In genomic region chr19:6232567-6232966, GRCh38 we compare ENCODE assay signal across 13 cellular contexts. TPM values are rescaled to one million over a fixed set of nuclear protein-coding genes. Genes with fewer than 3 reads are reported as not detected.
DNase-seq lines count a peak whose midpoint lies in the region; ATAC-seq, FAIRE-seq and TF ChIP-seq lines count a peak whose summit lies in the region.
"Had no signal": no experiment of that assay in that cellular context is flagged by ENCODE, and none has a peak within 500 bp of the region (broad histone marks: within the 10 kb centered on the region; RNA-seq: fewer than 3 reads in every experiment).

No MANE protein-coding gene starts in this region.

- H3K27ac ChIP-seq in SK-N-SH (ENCODE audit: low read depth in 2 of 2, low read length in 1 of 2), result no peak overlapping the region
- peak overlapping the region; percentile 50 to 74 for H3K27ac ChIP-seq in kidney (ENCODE audit: low read depth in 2 of 2, low read length in 2 of 2)
- H3K27ac ChIP-seq in upper lobe of left lung, result peak overlapping the region; percentile 85 to 90 (median 88)
- H3K27ac ChIP-seq: A549, Peyer's patch had no signal

- H3K4me2 ChIP-seq in SK-N-SH, result peak overlapping the region; percentile 20; the same call in 1 of the 2 replicates
- H3K4me2 ChIP-seq: A549 had no signal

- no peak overlapping the region for H2AFZ ChIP-seq in SK-N-SH (ENCODE audit: low read depth)

- intact Hi-C loops in kidney (cut with DNase I), result no loop called here
- intact Hi-C loops in lower leg skin (cut with DNase I; ENCODE audit: low total_unique reads), result no loop called here

- TF ChIP-seq RAD21 in SK-N-SH (IDR thresholded peaks at IDR 0.05; ENCODE audit: low read length), result no peak

- H3K9ac ChIP-seq in SK-N-SH (no peak overlapping the region), kidney (ENCODE audit: low read length in 2 of 2) (peak overlapping the region in 1 of 2 donors; percentile 12)

- peaks cover 60% of the 10 kb centered on the region for H3K4me1 Mint-ChIP-seq in brain

- no peaks in the 10 kb centered on the region for H3K9me3 ChIP-seq in SK-N-SH
- no peaks in the 10 kb centered on the region for H3K9me3 ChIP-seq in kidney (ENCODE audit: control insufficient read depth in 1 of 2, low read length in 2 of 2)
- no peaks in the 10 kb centered on the region for H3K9me3 ChIP-seq in upper lobe of left lung
- H3K9me3 ChIP-seq: A549, Peyer's patch had no signal

- H3K9me3 Mint-ChIP-seq in brain, result no peaks in the 10 kb centered on the region
- H3K9me3 Mint-ChIP-seq: immature natural killer cell had no signal

- H3K36me3 ChIP-seq in SK-N-SH (replicated peaks in 1 of 2; ENCODE audit: control insufficient read depth in 1 of 2, insufficient read depth in 2 of 2, low read length in 1 of 2), result peaks cover 0 to 3% of the 10 kb centered on the region in 2 experiments
- no peaks in the 10 kb centered on the region for H3K36me3 ChIP-seq in kidney (ENCODE audit: control insufficient read depth in 1 of 2, insufficient read depth in 2 of 2, low read length in 2 of 2)
- peaks cover 0 to 12% (median 10%) of the 10 kb centered on the region in 4 donors for H3K36me3 ChIP-seq in upper lobe of left lung

- TF ChIP-seq EP300 in SK-N-SH (IDR thresholded peaks at IDR 0.05; ENCODE audit: borderline replicate concordance in 1 of 2, low read depth in 1 of 2, low read length in 1 of 2), result no peak
- TF ChIP-seq EP300 in upper lobe of left lung (IDR thresholded peaks at IDR 0.05), result no peak

- WGBS in SK-N-SH (ENCODE audit: low lambda C conversion rate), result 62% methylated on average over 9 of the region's 9 CpGs
- WGBS in upper lobe of left lung, 2 donors, result 46 to 48% methylated on average over 9 of the region's 9 CpGs
- WGBS in lower leg skin, 2 donors, result 60 to 62% methylated on average over 9 of the region's 9 CpGs

- no peak for ATAC-seq in SK-N-SH treated with all-trans-retinoic acid at 6 μM for 48 hours
- ATAC-seq in upper lobe of left lung (ENCODE audit: low FRiP score in 2 of 2), result peak in 1 of 2 donors; percentile 30
- ATAC-seq in GM21529 (IDR thresholded peaks at IDR 0.05; ENCODE audit: unreplicated experiment), result no peak
- ATAC-seq: A549 had no signal

- H3K27me3 Mint-ChIP-seq in brain, result no peaks in the 10 kb centered on the region

- no peak for TF ChIP-seq POLR2A in upper lobe of left lung (IDR thresholded peaks at IDR 0.05)
- TF ChIP-seq POLR2A in lower leg skin (IDR thresholded peaks at IDR 0.05), result no peak

- peaks cover 15% of the 10 kb centered on the region for H3K36me3 Mint-ChIP-seq in brain

- CTCF ChIA-PET in SK-N-SH (lab: Yijun Ruan, JAX), result interaction anchor here (2.2 to 2.8 kb wide), 2 partner anchors 14 to 39 kb away, joined by 13 to 25 read pairs; no protein-coding TSS in a partner anchor

- H3K4me3 ChIP-seq in SK-N-SH (ENCODE audit: low read depth in 2 of 2, low read length in 1 of 2) (no peak overlapping the region), kidney (ENCODE audit: low read length in 2 of 2) (no peak overlapping the region), upper lobe of left lung (no peak overlapping the region), lower leg skin (ENCODE audit: low read depth, poor library complexity, severe bottlenecking) (no peak overlapping the region)
- H3K4me3 ChIP-seq: A549, Peyer's patch had no signal

- FAIRE-seq in kidney (lab: Jason Lieb, UNC), result no peak
- FAIRE-seq: A549, GM12891 had no signal

- H4K20me1 ChIP-seq in SK-N-SH (ENCODE audit: insufficient read depth), result peaks cover 70% of the 10 kb centered on the region

- H3K27me3 ChIP-seq in SK-N-SH (ENCODE audit: insufficient read depth), result no peaks in the 10 kb centered on the region
- no peaks in the 10 kb centered on the region for H3K27me3 ChIP-seq in upper lobe of left lung
- H3K27me3 ChIP-seq: Peyer's patch had no signal

- H3K79me2 ChIP-seq in SK-N-SH (ENCODE audit: insufficient read depth), result peaks cover 72% of the 10 kb centered on the region

- no peaks in the 10 kb centered on the region for H3K9me2 ChIP-seq in SK-N-SH

- no peaks in the 10 kb centered on the region for H3F3A ChIP-seq in SK-N-SH (replicated peaks; ENCODE audit: insufficient read depth)

- peak overlapping the region; percentile 18 to 85 (median 61) for H3K27ac Mint-ChIP-seq in brain

- POLR2A ChIA-PET in SK-N-SH (lab: Yijun Ruan, JAX), result interaction anchor here (0.6 kb wide), 1 partner anchor 203 kb away, joined by 3 read pairs; no protein-coding TSS in a partner anchor

- H3K4me3 Mint-ChIP-seq in brain, result no peak overlapping the region

- H3K4me1 ChIP-seq in SK-N-SH (ENCODE audit: control insufficient read depth in 1 of 2, insufficient read depth in 2 of 2, low read depth in 1 of 2, low read length in 1 of 2) (peaks cover 5 to 41% of the 10 kb centered on the region in 2 experiments; a peak in 1 of 4 replicates), kidney (ENCODE audit: control insufficient read depth in 1 of 2, insufficient read depth in 1 of 2, low read depth in 1 of 2, low read length in 2 of 2) (peaks cover 20 to 37% of the 10 kb centered on the region in 2 donors), upper lobe of left lung (peaks cover 55 to 90% (median 69%) of the 10 kb centered on the region in 4 donors)
- H3K4me1 ChIP-seq: A549 had no signal

- DNase-seq in SK-N-SH (no peak), kidney (peak; percentile 8), upper lobe of left lung (no peak), inferior parietal cortex (ENCODE audit: extremely low spot score) (no peak), lower leg skin (ENCODE audit: low spot score in 2 of 2) (no peak)
- DNase-seq: immature natural killer cell, NCI-H1694 treated with DMSO at 0.1 percent for 48 hours had no signal

- TF ChIP-seq CTCF in SK-N-SH (IDR thresholded peaks at IDR 0.05), result no peak
- no peak for TF ChIP-seq CTCF in brain (conservative IDR thresholded peaks at IDR 0.05)
- TF ChIP-seq CTCF in kidney (IDR thresholded peaks at IDR 0.05; ENCODE audit: borderline replicate concordance, extremely low read depth, insufficient read depth), result no peak
- no peak for TF ChIP-seq CTCF in upper lobe of left lung (IDR thresholded peaks at IDR 0.05)
- no peak for TF ChIP-seq CTCF in lower leg skin (IDR thresholded peaks at IDR 0.05)

TF ChIP-seq in SK-N-SH, 30 proteins besides CTCF, POLR2A, EP300 and RAD21:
- TF ChIP-seq TAF1 (IDR thresholded peaks at IDR 0.05; ENCODE audit: borderline replicate concordance, low read depth, low read length) (no peak), YY1 (IDR thresholded peaks at IDR 0.05; ENCODE audit: low read depth) (no peak), NFIC (IDR thresholded peaks at IDR 0.05; ENCODE audit: borderline replicate concordance) (no peak), FOXJ3 (CRISPR knock-in tag; IDR thresholded peaks at IDR 0.05) (no peak), FOXM1 (IDR thresholded peaks at IDR 0.05; ENCODE audit: low read depth) (no peak), GABPA (IDR thresholded peaks at IDR 0.05; ENCODE audit: low read depth) (no peak), PBX3 (IDR thresholded peaks at IDR 0.05) (no peak), RFX5 (IDR thresholded peaks at IDR 0.05; ENCODE audit: low read length) (no peak)

TF ChIP-seq in SK-N-SH treated with all-trans-retinoic acid at 6 μM for 48 hours, 23 proteins besides CTCF, POLR2A, EP300 and RAD21 (continues in another document):
- no peak for TF ChIP-seq CSDC2 (CRISPR knock-in tag; IDR thresholded peaks at IDR 0.05)
- no peak for TF ChIP-seq ZC3H10 (CRISPR knock-in tag; IDR thresholded peaks at IDR 0.05)
- TF ChIP-seq CREB5 (CRISPR knock-in tag; IDR thresholded peaks at IDR 0.05; ENCODE audit: low read depth), result no peak
- TF ChIP-seq CSRNP3 (CRISPR knock-in tag; IDR thresholded peaks at IDR 0.05), result no peak
- no peak for TF ChIP-seq PATZ1 (CRISPR knock-in tag; IDR thresholded peaks at IDR 0.05; ENCODE audit: borderline replicate concordance)

RNA-seq across cellular contexts. Expression of gene MLLT1, which starts 47.2 kb away (rescaled TPM):
- polyA plus RNA-seq in SK-N-SH (2012; rRNA removed) (12.7 and 19.0 TPM in 2 replicates), brain (ENCODE audit: insufficient read depth, low read depth, low replicate concordance) (102 TPM), kidney (ENCODE audit: insufficient read depth, low read depth, low replicate concordance) (32.0 TPM)
- polyA plus RNA-seq in SK-N-SH (2012; cell fraction: cytosol; rRNA removed), result 7.9 and 13.5 TPM in 2 replicates
- 31.0 and 38.9 TPM in 2 replicates for polyA plus RNA-seq in SK-N-SH (2012; cell fraction: nucleus; rRNA removed)
- total RNA-seq in kidney (53.2 TPM), upper lobe of left lung (10 to 100 TPM; 22.1 to 98.9 (median 49.3) TPM), lower leg skin (10 to 100 TPM; 16.9 to 25.8 (median 24.3) TPM)

Comparison
In these comparisons a context has a peak if more than half of its experiments do, and no peak if none do; other contexts are left out.
1. H3K27ac ChIP-seq: peak in kidney (2 of 2) and upper lobe of left lung (4 of 4); none in SK-N-SH (0 of 2).